Comparison of ENCODE assay signal across 7 cellular contexts in the genomic region with DNA sequence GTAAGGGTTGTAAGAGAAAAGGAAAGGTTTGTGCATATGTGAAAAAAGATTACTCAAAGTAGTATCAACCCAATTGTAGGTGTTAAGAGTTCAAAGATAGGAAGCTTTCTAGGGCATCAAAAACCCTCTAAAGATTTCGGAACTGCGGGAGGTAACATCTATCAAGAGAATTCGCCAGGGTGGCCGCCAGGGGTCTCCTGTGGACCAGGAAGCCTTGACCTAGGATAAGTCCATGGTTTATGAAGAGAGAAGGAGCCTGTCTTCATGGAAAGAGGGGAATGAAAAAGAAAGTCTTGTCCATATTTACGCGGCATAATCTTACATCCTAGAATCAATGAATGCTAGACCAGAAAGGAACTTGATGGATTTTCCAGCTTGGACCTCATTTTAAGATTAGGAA.
DNase-seq lines count a peak whose midpoint lies in the region; ATAC-seq, FAIRE-seq and TF ChIP-seq lines count a peak whose summit lies in the region.

No MANE protein-coding gene starts in this region.

- no peak overlapping the region for H3K56ac ChIP-seq in H1 (replicated peaks; ENCODE audit: insufficient read length, low read depth, low read length)

- peak; percentile 64 to 71 (median 65) for TF ChIP-seq CTCF in H1 (IDR thresholded peaks at IDR 0.05; ENCODE audit: control extremely low read depth in 1 of 3, insufficient read depth in 1 of 3, low read depth in 1 of 3, low read length in 3 of 3)

- H4K5ac ChIP-seq in H1 (ENCODE audit: insufficient read length, low read depth, low read length) = no peak overlapping the region

- no peak overlapping the region for H2BK15ac ChIP-seq in H1 (ENCODE audit: low read length)

- no peak overlapping the region for H2BK20ac ChIP-seq in H1 (ENCODE audit: low read length)

- no peak overlapping the region for H3K4ac ChIP-seq in H1 (replicated peaks; ENCODE audit: insufficient read length, low read depth, low read length)

- H3K9me3 Mint-ChIP-seq in naive B cell = no peaks in the 10 kb centered on the region

- H3K9ac ChIP-seq in H1 (replicated peaks in 1 of 4; ENCODE audit: extremely low read depth in 1 of 4, low read depth in 3 of 4, low read length in 3 of 4) = no peak overlapping the region

- H3K14ac ChIP-seq in H1 (ENCODE audit: insufficient read length) = no peak overlapping the region

- CTCF ChIA-PET in H1 (lab: Charles Lee; ENCODE audit: partially characterized antibody) = interaction anchor here (0.6 to 2.7 kb wide), 28 partner anchors 8 to 536 kb away, joined by 3 to 20 read pairs (median 4); partner anchors contain the start of gene TFPI2

- peaks cover 0 to 1% (median 0%) of the 10 kb centered on the region in 4 experiments; a peak in 1 of 7 replicates for H3K27me3 ChIP-seq in H1 (replicated peaks in 1 of 4; ENCODE audit: control insufficient read depth in 3 of 4, extremely low read depth in 1 of 4, insufficient read depth in 3 of 4, low read length in 3 of 4)

- peak; percentile 69 for FAIRE-seq in H1 (lab: Jason Lieb, UNC)

- POLR2A ChIA-PET in H1 (lab: Charles Lee; ENCODE audit: partially characterized antibody) = no interaction called here

- peak; percentile 60 for ATAC-seq in GM18502 (IDR thresholded peaks at IDR 0.05; ENCODE audit: poor library complexity, unreplicated experiment)
- peak; percentile 57 for ATAC-seq in HG03039 (IDR thresholded peaks at IDR 0.05; ENCODE audit: unreplicated experiment)
- ATAC-seq in naive B cell (ENCODE audit: low read depth in 2 of 2) = no peak
- no peak for ATAC-seq in GM19328 (IDR thresholded peaks at IDR 0.05; ENCODE audit: unreplicated experiment)
- ATAC-seq in HG02623 (IDR thresholded peaks at IDR 0.05; ENCODE audit: unreplicated experiment) = no peak

- no peaks in the 10 kb centered on the region for H3K36me3 ChIP-seq in H1 (ENCODE audit: control insufficient read depth in 2 of 4, insufficient read depth in 4 of 4, low read length in 3 of 4)

- H3K27ac ChIP-seq in H1 (ENCODE audit: low read depth, low read length) = no peak overlapping the region

- no peak overlapping the region for H2AFZ ChIP-seq in H1 (ENCODE audit: low read length)

- TF ChIP-seq RAD21 in H1 (IDR thresholded peaks at IDR 0.05 in 1 of 2, conservative IDR thresholded peaks at IDR 0.05 in 1 of 2; ENCODE audit: low read depth in 2 of 2, low read length in 2 of 2) = peak; percentile 78 to 86

- H3K4me2 ChIP-seq in H1 (ENCODE audit: insufficient read depth in 1 of 2, low read depth in 2 of 2, low read length in 2 of 2) = no peak overlapping the region

- H3K79me1 ChIP-seq in H1 (ENCODE audit: low read depth, low read length) = no peaks in the 10 kb centered on the region

- H3K23me2 ChIP-seq in H1 (ENCODE audit: low read depth, low read length) = no peaks in the 10 kb centered on the region; the same call in 1 of the 2 replicates

- H4K20me1 ChIP-seq in H1 (replicated peaks in 1 of 2; ENCODE audit: control insufficient read depth in 1 of 2, insufficient read depth in 2 of 2, low read length in 2 of 2) = no peaks in the 10 kb centered on the region

- H3K4me3 Mint-ChIP-seq in naive B cell = no peak overlapping the region

- no peak for TF ChIP-seq EP300 in H1 (IDR thresholded peaks at IDR 0.05; ENCODE audit: borderline replicate concordance in 1 of 2, low read depth in 2 of 2, low read length in 2 of 2)

- DNase-seq in RPMI7951 (ENCODE audit: low read depth) (peak; percentile 55), H1 (ENCODE audit: low read depth in 1 of 2, low spot score in 2 of 2) (peak; percentile 33 to 74), naive B cell (peak; percentile 15)

- peaks cover 15 to 36% (median 20%) of the 10 kb centered on the region in 3 donors for H3K27me3 Mint-ChIP-seq in naive B cell

- H4K91ac ChIP-seq in H1 (replicated peaks; ENCODE audit: insufficient read length, low read length) = no peak overlapping the region

- H2BK12ac ChIP-seq in H1 (ENCODE audit: low read depth, low read length) = no peak overlapping the region

- no peak overlapping the region for H3K18ac ChIP-seq in H1 (ENCODE audit: extremely low read depth, low read length)

- no peak for TF ChIP-seq POLR2A in H1 (IDR thresholded peaks at IDR 0.05; ENCODE audit: control extremely low read depth in 1 of 2, low read depth in 2 of 2, low read length in 2 of 2)

- no peak overlapping the region for H3K23ac ChIP-seq in H1 (ENCODE audit: insufficient read length)

- H3K4me1 Mint-ChIP-seq in naive B cell = peaks cover 0 to 3% (median 0%) of the 10 kb centered on the region in 3 donors

- no peak overlapping the region for H2BK120ac ChIP-seq in H1 (replicated peaks; ENCODE audit: low read depth, low read length)

- H4K8ac ChIP-seq in H1 (ENCODE audit: extremely low read depth, insufficient read depth, low read length) = no peak overlapping the region

- no peaks in the 10 kb centered on the region for H3K79me2 ChIP-seq in H1 (ENCODE audit: control insufficient read depth in 1 of 2, insufficient read depth in 2 of 2, low read length in 2 of 2)

- no peak overlapping the region for H2BK5ac ChIP-seq in H1 (ENCODE audit: low read depth, low read length)

- WGBS in H1 (ENCODE audit: extremely low coverage in 1 of 2, insufficient coverage in 1 of 2, insufficient read length in 1 of 2, insufficient replicate concordance in 2 of 2, low coverage in 1 of 2, low lambda C conversion rate in 2 of 2, missing lambda C conversion rate in 1 of 2), 2 experiments = 47% methylated on average over 6 of the region's 6 CpGs; no CpG with 5 or more reads in 1 of the 2 experiments

- no peaks in the 10 kb centered on the region for H3K36me3 Mint-ChIP-seq in naive B cell

- H3K4me1 ChIP-seq in H1 (replicated peaks in 1 of 4; ENCODE audit: control insufficient read depth in 3 of 4, insufficient read depth in 4 of 4, low read length in 3 of 4) = no peaks in the 10 kb centered on the region

- no peaks in the 10 kb centered on the region for H3K9me3 ChIP-seq in H1 (ENCODE audit: insufficient read depth in 2 of 2, low read depth in 1 of 2, low read length in 1 of 2)

- no peak overlapping the region for H2AK5ac ChIP-seq in H1 (ENCODE audit: low read depth, low read length)

- no peak overlapping the region for H3K27ac Mint-ChIP-seq in naive B cell

- no peak overlapping the region for H3K4me3 ChIP-seq in H1 (ENCODE audit: extremely low read depth in 1 of 4, insufficient read depth in 2 of 4, low read depth in 3 of 4, low read length in 4 of 4)

TF ChIP-seq in H1, 55 proteins besides CTCF, POLR2A, EP300 and RAD21:
- TF ChIP-seq KDM4A (IDR thresholded peaks at IDR 0.05; ENCODE audit: low read depth, low read length, severe bottlenecking) = no peak
- TF ChIP-seq TBP (IDR thresholded peaks at IDR 0.05; ENCODE audit: low read depth, low read length) = no peak
- TF ChIP-seq E2F6 (IDR thresholded peaks at IDR 0.05) = no peak
- TF ChIP-seq BCL11A (IDR thresholded peaks at IDR 0.05; ENCODE audit: low read depth in 2 of 2, low read length in 2 of 2) = no peak
- no peak for TF ChIP-seq CEBPB (IDR thresholded peaks at IDR 0.05; ENCODE audit: low read depth, low read length)
- no peak for TF ChIP-seq PHF8 (conservative IDR thresholded peaks at IDR 0.05; ENCODE audit: low read depth, low read length)
- TF ChIP-seq FOSL1 (IDR thresholded peaks at IDR 0.05; ENCODE audit: insufficient read depth, low read depth, low read length) = no peak
- no peak for TF ChIP-seq SIN3A (conservative IDR thresholded peaks at IDR 0.05 in 1 of 2, IDR thresholded peaks at IDR 0.05 in 1 of 2; ENCODE audit: low read depth in 1 of 2, low read length in 2 of 2)
- no peak for TF ChIP-seq YY1 (IDR thresholded peaks at IDR 0.05; ENCODE audit: low read depth, low read length)
- no peak for TF ChIP-seq RNF2 (IDR thresholded peaks at IDR 0.05; ENCODE audit: borderline replicate concordance, low read depth, low read length, missing control alignments, poor library complexity, severe bottlenecking)
- no peak for TF ChIP-seq SP1 (IDR thresholded peaks at IDR 0.05; ENCODE audit: low read depth, low read length)
- TF ChIP-seq TAF7 (optimal IDR thresholded peaks at IDR 0.05; ENCODE audit: borderline replicate concordance, low read depth, low read length) = no peak
- no peak for TF ChIP-seq KDM5A (IDR thresholded peaks at IDR 0.05; ENCODE audit: low read length)
- TF ChIP-seq SP4 (IDR thresholded peaks at IDR 0.05; ENCODE audit: low read length) = no peak
- no peak for TF ChIP-seq RXRA (IDR thresholded peaks at IDR 0.05; ENCODE audit: insufficient read depth, low read depth, low read length)
- TF ChIP-seq HDAC6 (IDR thresholded peaks at IDR 0.05; ENCODE audit: low read depth, low read length) = no peak
- no peak for TF ChIP-seq ZNF274 (IDR thresholded peaks at IDR 0.05; ENCODE audit: borderline replicate concordance, extremely low read depth, low read length)
- TF ChIP-seq GABPA (IDR thresholded peaks at IDR 0.05; ENCODE audit: borderline replicate concordance, insufficient read depth, low read length) = no peak
- TF ChIP-seq CBX8 (IDR thresholded peaks at IDR 0.05; ENCODE audit: borderline replicate concordance, low read depth, low read length) = no peak

Comparison
In these comparisons a context has a peak if more than half of its experiments do, and no peak if none do; other contexts are left out.
1. ATAC-seq: peak in GM18502 (single experiment) and HG03039 (single experiment); none in naive B cell (0 of 2), GM19328 (single experiment) and HG02623 (single experiment).
2. Peak in every context shown above with its lines, with median percentiles within 50 percentile points of each other: DNase-seq.